Comparison of ENCODE assay signal across 10 cellular contexts in genomic region chr6:6039946-6040509, GRCh38.
"Had no signal": no experiment of that assay in that cellular context is flagged by ENCODE, and none has a peak within 500 bp of the region (broad histone marks: within the 10 kb centered on the region; RNA-seq: fewer than 3 reads in every experiment).

No MANE protein-coding gene starts in this region.

- ATAC-seq: sciatic nerve, upper lobe of right lung had no signal

- H3K27ac ChIP-seq: brain microvascular endothelial cell, upper lobe of right lung had no signal

- H3K9me3 ChIP-seq: upper lobe of right lung had no signal

- H3K9me3 Mint-ChIP-seq: activated CD4-positive, alpha-beta memory T cell treated with anti-CD3 and anti-CD28 coated beads, Interleukin-2, amount 10 ng/mL, durations not matched to agents 7 days and 5 days; activated naive CD4-positive, alpha-beta T cell treated with anti-CD3 and anti-CD28 coated beads, Interleukin-2, amount 50 U/mL, for 24 hours had no signal

- H3K4me1 ChIP-seq: upper lobe of right lung had no signal

- H3K4me3 Mint-ChIP-seq: activated CD4-positive, alpha-beta memory T cell treated with anti-CD3 and anti-CD28 coated beads, Interleukin-2, amount 10 ng/mL, durations not matched to agents 7 days and 5 days; activated naive CD4-positive, alpha-beta T cell treated with anti-CD3 and anti-CD28 coated beads, Interleukin-2, amount 50 U/mL, for 24 hours had no signal

- H3K4me1 Mint-ChIP-seq: activated CD4-positive, alpha-beta memory T cell treated with anti-CD3 and anti-CD28 coated beads, Interleukin-2, amount 10 ng/mL, durations not matched to agents 7 days and 5 days; activated naive CD4-positive, alpha-beta T cell treated with anti-CD3 and anti-CD28 coated beads, Interleukin-2, amount 50 U/mL, for 24 hours had no signal

- H3K36me3 Mint-ChIP-seq: activated naive CD4-positive, alpha-beta T cell treated with anti-CD3 and anti-CD28 coated beads, Interleukin-2, amount 50 U/mL, for 24 hours had no signal

- H3K36me3 ChIP-seq: brain microvascular endothelial cell, upper lobe of right lung had no signal

- H3K4me3 ChIP-seq: upper lobe of right lung had no signal

- H3K27me3 ChIP-seq: brain microvascular endothelial cell, upper lobe of right lung had no signal

- H3K27ac Mint-ChIP-seq: activated CD4-positive, alpha-beta memory T cell treated with anti-CD3 and anti-CD28 coated beads, Interleukin-2, amount 10 ng/mL, durations not matched to agents 7 days and 5 days; activated naive CD4-positive, alpha-beta T cell treated with anti-CD3 and anti-CD28 coated beads, Interleukin-2, amount 50 U/mL, for 24 hours had no signal

- DNase-seq: activated CD4-positive, alpha-beta memory T cell treated with anti-CD3 and anti-CD28 coated beads, Interleukin-2, amount 10 ng/mL, durations not matched to agents 7 days and 5 days; activated effector memory CD4-positive, alpha-beta T cell treated with Interleukin-2 at 50 U/mL for 16 hours; amygdala; brain microvascular endothelial cell; hippocampal formation; stimulated activated CD4-positive, alpha-beta T cell treated with anti-CD3 and anti-CD28 coated beads, Interleukin-2, amount 100 ng/mL, for 24 hours; stimulated activated naive CD4-positive, alpha-beta T cell treated with Interleukin-2 at 50 U/mL for 16 hours; upper lobe of right lung had no signal
